Comparison of ENCODE assay signal across 10 cellular contexts in the genomic region with DNA sequence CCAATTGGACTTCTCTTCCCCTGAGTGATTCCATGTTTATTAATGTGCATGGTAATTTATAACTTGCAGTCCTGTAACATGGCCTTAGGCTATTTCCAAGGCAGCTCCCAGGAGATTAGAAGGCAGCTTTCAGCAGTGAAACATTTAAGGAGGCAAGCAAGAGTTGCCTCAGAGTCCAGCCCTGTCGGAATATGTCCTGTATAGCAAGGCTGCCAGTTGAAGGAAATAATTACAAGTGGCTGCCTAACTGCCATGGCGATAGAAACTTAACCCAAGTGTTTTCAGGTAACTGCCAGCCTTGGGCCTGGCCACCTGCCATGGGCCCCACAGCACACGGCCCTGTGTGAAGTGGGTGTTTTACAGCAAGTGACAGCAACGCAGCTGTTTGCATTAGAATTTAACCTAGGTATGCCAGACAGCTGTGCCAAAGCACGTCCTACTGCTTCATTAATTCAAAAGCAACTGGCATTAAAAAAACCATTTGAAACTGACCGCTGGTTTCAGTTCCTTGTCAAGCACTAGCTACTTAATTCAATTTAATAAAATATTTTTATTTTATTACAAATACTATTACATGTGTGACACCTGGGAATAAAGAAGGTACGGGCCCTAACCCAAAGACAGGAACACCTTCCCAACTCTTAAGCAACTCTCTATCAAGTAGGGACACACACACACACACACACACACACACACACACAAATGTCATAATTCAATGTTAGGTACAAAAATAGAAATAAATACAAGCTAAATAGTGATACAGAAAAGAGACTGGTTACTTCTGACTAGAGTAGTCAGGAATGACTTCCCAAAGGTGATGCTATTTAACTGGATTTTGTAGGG.
DNase-seq lines count a peak whose midpoint lies in the region; ATAC-seq, FAIRE-seq and TF ChIP-seq lines count a peak whose summit lies in the region.
"Had no signal": no experiment of that assay in that cellular context is flagged by ENCODE, and none has a peak within 500 bp of the region (broad histone marks: within the 10 kb centered on the region; RNA-seq: fewer than 3 reads in every experiment).

No MANE protein-coding gene starts in this region.

- no peaks in the 10 kb centered on the region for H3K4me1 Mint-ChIP-seq in activated T-helper 1 cell treated with anti-CD3 and anti-CD28 coated beads, Interleukin-12 subunit alpha, Interleukin-12 subunit beta, Interleukin-2, Interleukin-4 antibody, amounts not matched to agents 30 ng/mL and 10 ng/mL and 1 ng/mL, durations not matched to agents 14 hours and 24 hours and 36 hours (ENCODE audit: low read depth)

- H3K27me3 ChIP-seq in left ventricle myocardium inferior (ENCODE audit: low read depth): no peaks in the 10 kb centered on the region

- intact Hi-C loops in left ventricle myocardium inferior (cut with micrococcal nuclease): no loop called here
- intact Hi-C loops in activated T-helper 1 cell treated with anti-CD3 and anti-CD28 coated beads, Interleukin-12 subunit alpha, Interleukin-12 subunit beta, Interleukin-2, Interleukin-4 antibody, amounts not matched to agents 30 ng/mL and 10 ng/mL and 1 ng/mL, durations not matched to agents 14 hours and 24 hours and 36 hours (cut with micrococcal nuclease): no loop called here

- H3K27ac Mint-ChIP-seq in activated T-helper 1 cell treated with anti-CD3 and anti-CD28 coated beads, Interleukin-12 subunit alpha, Interleukin-12 subunit beta, Interleukin-2, Interleukin-4 antibody, amounts not matched to agents 30 ng/mL and 10 ng/mL and 1 ng/mL, durations not matched to agents 14 hours and 24 hours and 36 hours: no peak overlapping the region
- H3K27ac Mint-ChIP-seq: CD4-positive, alpha-beta T cell had no signal

- no peak overlapping the region for H3K4me3 Mint-ChIP-seq in activated T-helper 1 cell treated with anti-CD3 and anti-CD28 coated beads, Interleukin-12 subunit alpha, Interleukin-12 subunit beta, Interleukin-2, Interleukin-4 antibody, amounts not matched to agents 30 ng/mL and 10 ng/mL and 1 ng/mL, durations not matched to agents 14 hours and 24 hours and 36 hours
- H3K4me3 Mint-ChIP-seq: CD4-positive, alpha-beta T cell had no signal

- no peaks in the 10 kb centered on the region for H3K9me3 Mint-ChIP-seq in activated T-helper 1 cell treated with anti-CD3 and anti-CD28 coated beads, Interleukin-12 subunit alpha, Interleukin-12 subunit beta, Interleukin-2, Interleukin-4 antibody, amounts not matched to agents 30 ng/mL and 10 ng/mL and 1 ng/mL, durations not matched to agents 14 hours and 24 hours and 36 hours
- H3K9me3 Mint-ChIP-seq: CD4-positive, alpha-beta T cell had no signal

- H3K4me1 ChIP-seq in left ventricle myocardium inferior: peaks cover 8% of the 10 kb centered on the region
- H3K4me1 ChIP-seq: spleen had no signal

- FAIRE-seq in frontal cortex (lab: Jason Lieb, UNC): no peak

- ATAC-seq in GM21825 (IDR thresholded peaks at IDR 0.05; ENCODE audit: unreplicated experiment) (peak; percentile 70), HG02885 (IDR thresholded peaks at IDR 0.05; ENCODE audit: poor library complexity, unreplicated experiment) (no peak)

- H3K27me3 Mint-ChIP-seq in activated T-helper 1 cell treated with anti-CD3 and anti-CD28 coated beads, Interleukin-12 subunit alpha, Interleukin-12 subunit beta, Interleukin-2, Interleukin-4 antibody, amounts not matched to agents 30 ng/mL and 10 ng/mL and 1 ng/mL, durations not matched to agents 14 hours and 24 hours and 36 hours (ENCODE audit: insufficient read depth): peaks cover 2% of the 10 kb centered on the region

- no peak overlapping the region for H3K4me3 ChIP-seq in left ventricle myocardium inferior
- H3K4me3 ChIP-seq: spleen had no signal

- TF ChIP-seq CTCF in left ventricle myocardium inferior (IDR thresholded peaks at IDR 0.05; ENCODE audit: borderline replicate concordance): peak; percentile 19

- DNase-seq in COLO829 (ENCODE audit: low spot score) (peak; percentile 51), NCI-H345 treated with DMSO at 0.1 percent for 48 hours (lab: John Stamatoyannopoulos, UW; ENCODE audit: unreplicated experiment) (peak; percentile 60), left ventricle myocardium inferior (peak; percentile 61), ecto neural progenitor cell (ENCODE audit: low spot score) (no peak), frontal cortex (ENCODE audit: low spot score in 2 of 2) (no peak)
- DNase-seq in activated T-helper 1 cell treated with anti-CD3 and anti-CD28 coated beads, Interleukin-12 subunit alpha, Interleukin-12 subunit beta, Interleukin-2, Interleukin-4 antibody, amounts not matched to agents 30 ng/mL and 10 ng/mL and 1 ng/mL, durations not matched to agents 14 hours and 24 hours and 36 hours (ENCODE audit: low spot score): no peak
- DNase-seq: CD4-positive, alpha-beta T cell; spleen had no signal

- no peaks in the 10 kb centered on the region for H3K36me3 Mint-ChIP-seq in activated T-helper 1 cell treated with anti-CD3 and anti-CD28 coated beads, Interleukin-12 subunit alpha, Interleukin-12 subunit beta, Interleukin-2, Interleukin-4 antibody, amounts not matched to agents 30 ng/mL and 10 ng/mL and 1 ng/mL, durations not matched to agents 14 hours and 24 hours and 36 hours (ENCODE audit: low read depth)

- H3K9me3 ChIP-seq in left ventricle myocardium inferior (replicated peaks): peaks cover 5% of the 10 kb centered on the region
- H3K9me3 ChIP-seq: spleen had no signal

- peak overlapping the region; percentile 83 for H3K27ac ChIP-seq in left ventricle myocardium inferior (replicated peaks)
- H3K27ac ChIP-seq: spleen had no signal

- H3K36me3 ChIP-seq in left ventricle myocardium inferior: no peaks in the 10 kb centered on the region
- H3K36me3 ChIP-seq: spleen had no signal

Comparison
In these comparisons a context has a peak if more than half of its experiments do, and no peak if none do; other contexts are left out.
1. DNase-seq: peak in COLO829 (single experiment), NCI-H345 treated with DMSO at 0.1 percent for 48 hours (single experiment) and left ventricle myocardium inferior (single experiment); none in activated T-helper 1 cell treated with anti-CD3 and anti-CD28 coated beads, Interleukin-12 subunit alpha, Interleukin-12 subunit beta, Interleukin-2, Interleukin-4 antibody, amounts not matched to agents 30 ng/mL and 10 ng/mL and 1 ng/mL, durations not matched to agents 14 hours and 24 hours and 36 hours (single experiment), ecto neural progenitor cell (single experiment) and frontal cortex (0 of 2).